In the genomic region with DNA sequence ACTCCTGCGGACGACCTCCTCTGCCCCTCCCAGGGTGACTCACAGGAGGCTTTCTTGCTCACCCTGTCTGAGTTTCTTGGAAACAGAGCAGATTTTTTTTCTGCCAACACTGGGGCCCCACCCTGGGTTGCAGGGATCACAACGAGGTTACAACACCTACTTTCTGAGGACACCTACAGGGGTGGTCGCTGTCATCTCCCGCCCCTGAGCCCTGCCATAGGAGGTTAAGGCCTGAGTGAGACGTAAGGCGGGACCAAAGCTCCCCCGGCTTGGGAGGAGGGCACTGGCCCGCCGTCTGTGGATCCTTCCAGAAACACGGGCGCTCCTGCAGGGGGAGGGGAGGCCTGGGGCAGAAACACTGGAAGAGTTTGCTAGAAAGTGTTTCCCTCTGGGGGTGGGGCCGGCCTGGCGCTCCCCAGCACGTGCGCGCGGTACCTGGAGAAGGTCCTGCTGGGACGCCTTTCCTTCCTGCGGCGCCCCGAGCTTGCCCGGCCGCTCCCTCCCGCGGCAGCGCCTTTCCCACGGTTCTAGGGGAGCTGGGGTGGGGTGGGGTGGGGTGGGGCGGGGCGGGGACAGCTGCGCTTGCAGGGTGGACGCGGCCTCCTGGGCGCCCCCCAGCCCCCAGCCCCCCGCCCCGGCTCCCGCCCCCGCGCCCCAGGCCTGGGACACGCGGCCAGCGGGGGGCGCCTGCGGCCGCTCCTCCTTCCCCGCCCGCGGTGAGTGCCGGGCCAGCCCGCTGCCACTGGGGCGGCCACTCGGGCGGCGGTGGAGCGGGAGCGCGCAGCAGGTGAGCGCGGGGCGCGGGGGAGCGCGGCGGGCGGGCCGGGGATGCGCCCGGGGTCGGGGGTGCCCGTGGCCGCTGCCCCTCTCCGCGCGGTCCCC, we compare ENCODE assay signal across 8 cellular contexts. TPM values are rescaled to one million over a fixed set of nuclear protein-coding genes. Genes with fewer than 3 reads are reported as not detected.
DNase-seq lines count a peak whose midpoint lies in the region; ATAC-seq and TF ChIP-seq lines count a peak whose summit lies in the region.

No MANE protein-coding gene starts in this region.

- H3K27me3 ChIP-seq in neuron (ENCODE audit: insufficient read depth, low read length) (peaks cover 23% of the 10 kb centered on the region), upper lobe of right lung (no peaks in the 10 kb centered on the region)

- H3K4me3 ChIP-seq in neuron (ENCODE audit: low read length), result peak overlapping the region; percentile 58
- peak overlapping the region; percentile 65 for H3K4me3 ChIP-seq in upper lobe of right lung

- H2AFZ ChIP-seq in neuron (ENCODE audit: low read depth, low read length), result peak overlapping the region; percentile 69

- intact Hi-C loops in upper lobe of right lung (cut with DNase I), result no loop called here

- peak; percentile 49 for DNase-seq in NCI-H1436 (lab: John Stamatoyannopoulos, UW)
- DNase-seq in NCI-H1436 treated with DMSO at 0.1 percent for 48 hours (lab: John Stamatoyannopoulos, UW), result no peak
- peak; percentile 15 for DNase-seq in NCI-H510A treated with DMSO at 0.1 percent for 48 hours (lab: John Stamatoyannopoulos, UW)
- peak; percentile 78 to 81 for DNase-seq in activated T-cell treated with anti-CD3 and anti-CD28 coated beads, Interleukin-2, amount 50 U/mL, for 48 hours
- peak; percentile 77 for DNase-seq in fibroblast of the conjunctiva (ENCODE audit: low read depth)
- DNase-seq in upper lobe of right lung, result peak; percentile 88

- peak; percentile 6 for TF ChIP-seq CTCF in upper lobe of right lung (IDR thresholded peaks at IDR 0.05)

- peaks cover 11% of the 10 kb centered on the region for H3K4me1 ChIP-seq in neuron (ENCODE audit: insufficient read depth, low read length)
- peaks cover 22% of the 10 kb centered on the region for H3K4me1 ChIP-seq in upper lobe of right lung

- H3K9me3 ChIP-seq in neuron (ENCODE audit: low read length), result peaks cover 3% of the 10 kb centered on the region
- H3K9me3 ChIP-seq in upper lobe of right lung, result no peaks in the 10 kb centered on the region

- H3K36me3 ChIP-seq in neuron (ENCODE audit: insufficient read depth, low read length) (no peaks in the 10 kb centered on the region), upper lobe of right lung (no peaks in the 10 kb centered on the region)

- ATAC-seq in HG02642 (IDR thresholded peaks at IDR 0.05; ENCODE audit: poor library complexity, unreplicated experiment) (peak; percentile 91), upper lobe of right lung (peak; percentile 84)

- peak overlapping the region; percentile 51 for H3K27ac ChIP-seq in upper lobe of right lung

RNA-seq across cellular contexts. Expression of gene ADCY7, which starts 20.7 kb away (rescaled TPM):
- total RNA-seq in upper lobe of right lung, result 88.1 TPM
